Comparison of ENCODE assay signal across 1 cellular context in the genomic region with DNA sequence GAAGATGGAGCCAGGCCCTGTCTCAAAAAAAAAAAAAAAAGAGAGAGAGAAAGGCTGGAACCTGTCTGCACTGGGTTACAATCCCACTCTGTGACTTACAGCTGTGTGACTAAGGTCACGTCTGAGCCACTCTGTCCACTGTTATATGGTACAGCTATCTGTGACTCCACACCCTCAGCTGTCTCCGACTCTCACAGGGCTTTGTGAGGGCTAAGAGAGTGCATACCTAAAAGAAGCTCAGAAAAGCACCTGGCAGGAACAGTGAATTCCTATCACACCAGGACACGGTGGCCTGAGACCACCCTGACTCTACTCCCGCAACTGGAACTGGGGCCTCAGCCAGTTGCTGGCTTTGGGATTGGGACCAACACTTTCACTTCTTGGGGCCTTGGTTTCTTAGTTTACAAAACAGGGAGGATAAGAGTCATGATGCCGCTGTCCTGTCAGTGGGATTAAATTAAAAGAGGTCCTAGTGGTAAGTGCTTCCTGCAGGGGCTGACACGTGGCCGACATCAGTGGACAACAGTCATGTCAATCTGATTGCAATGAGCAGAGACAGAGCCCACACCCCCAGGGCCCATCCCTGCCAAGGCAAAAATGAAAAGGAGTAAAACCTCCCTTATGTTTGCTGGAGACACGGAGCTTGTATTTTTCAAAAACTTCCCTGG.
A peak's percentile ranks its signal among the peaks of the same experiment; 100 is the strongest.
TF ChIP-seq lines count a peak whose summit lies in the region.

No MANE protein-coding gene starts in this region.

TF ChIP-seq in K562, 482 proteins besides CTCF, POLR2A, EP300 and RAD21 (continued from another document and continues in another):
- TF ChIP-seq TOE1 (IDR thresholded peaks at IDR 0.05; ENCODE audit: borderline replicate concordance) (no peak), TOE1 (CRISPR knock-in tag; IDR thresholded peaks at IDR 0.05; ENCODE audit: borderline replicate concordance, low read depth) (no peak), ZNF316 (IDR thresholded peaks at IDR 0.05) (no peak), FOSL1 (tag; conservative IDR thresholded peaks at IDR 0.05) (no peak), RFX5 (IDR thresholded peaks at IDR 0.05; ENCODE audit: low read depth, low read length) (no peak), RBM15 (IDR thresholded peaks at IDR 0.05; ENCODE audit: insufficient read depth, low read length) (no peak), CSDE1 (IDR thresholded peaks at IDR 0.05) (no peak), NR2C2 (CRISPR knock-in tag; IDR thresholded peaks at IDR 0.05) (no peak), NR2C2 (tag; IDR thresholded peaks at IDR 0.05) (peak; percentile 42), ZNF384 (IDR thresholded peaks at IDR 0.05; ENCODE audit: low read depth, low read length) (peak; percentile 13; the same call in 1 of the 2 replicates), SREBF1 (IDR thresholded peaks at IDR 0.05; ENCODE audit: borderline replicate concordance, low read depth, low read length) (no peak), ZNF696 (CRISPR knock-in tag; conservative IDR thresholded peaks at IDR 0.05) (no peak), TCF7 (IDR thresholded peaks at IDR 0.05; ENCODE audit: borderline replicate concordance) (no peak), SMAD4 (CRISPR knock-in tag; conservative IDR thresholded peaks at IDR 0.05) (0 out of 2 replicates have a peak, but pooled peaks have one; percentile 13), MYC (IDR thresholded peaks at IDR 0.05; ENCODE audit: low read depth, low read length) (peak; percentile 26; the same call in 1 of the 2 replicates), MYC (CRISPR knock-in tag; IDR thresholded peaks at IDR 0.05; ENCODE audit: borderline replicate concordance, low read depth) (no peak), ZNF239 (CRISPR knock-in tag; IDR thresholded peaks at IDR 0.05) (no peak), PML (IDR thresholded peaks at IDR 0.05; ENCODE audit: low read length) (no peak), MCM5 (IDR thresholded peaks at IDR 0.05; ENCODE audit: low read depth) (no peak), TBL1XR1 (IDR thresholded peaks at IDR 0.05; ENCODE audit: low read length in 2 of 2) (no peak), L3MBTL2 (IDR thresholded peaks at IDR 0.05) (peak; percentile 74), SMAD3 (CRISPR knock-in tag; conservative IDR thresholded peaks at IDR 0.05) (no peak), PHB (CRISPR knock-in tag; IDR thresholded peaks at IDR 0.05) (no peak), GTF2E2 (tag; IDR thresholded peaks at IDR 0.05) (no peak), PYGO2 (tag; IDR thresholded peaks at IDR 0.05) (no peak), HMGN3 (IDR thresholded peaks at IDR 0.05; ENCODE audit: borderline replicate concordance, extremely low read depth, insufficient read length, low read depth, low read length) (no peak), TCFL5 (CRISPR knock-in tag; conservative IDR thresholded peaks at IDR 0.05) (no peak), KDM5B (IDR thresholded peaks at IDR 0.05; ENCODE audit: insufficient replicate concordance, low read depth, low read length) (no peak), ESRRA (IDR thresholded peaks at IDR 0.05; ENCODE audit: borderline replicate concordance, low read depth) (no peak), PCBP1 (IDR thresholded peaks at IDR 0.05; ENCODE audit: low read depth, low read length, poor library complexity, severe bottlenecking) (no peak), CBFB (CRISPR knock-in tag; IDR thresholded peaks at IDR 0.05) (no peak), PHF8 (IDR thresholded peaks at IDR 0.05; ENCODE audit: borderline replicate concordance, low read length) (no peak), ZFX (CRISPR knock-in tag; IDR thresholded peaks at IDR 0.05) (no peak; the same call in 1 of the 2 replicates)
- TF ChIP-seq, protein P1, sequence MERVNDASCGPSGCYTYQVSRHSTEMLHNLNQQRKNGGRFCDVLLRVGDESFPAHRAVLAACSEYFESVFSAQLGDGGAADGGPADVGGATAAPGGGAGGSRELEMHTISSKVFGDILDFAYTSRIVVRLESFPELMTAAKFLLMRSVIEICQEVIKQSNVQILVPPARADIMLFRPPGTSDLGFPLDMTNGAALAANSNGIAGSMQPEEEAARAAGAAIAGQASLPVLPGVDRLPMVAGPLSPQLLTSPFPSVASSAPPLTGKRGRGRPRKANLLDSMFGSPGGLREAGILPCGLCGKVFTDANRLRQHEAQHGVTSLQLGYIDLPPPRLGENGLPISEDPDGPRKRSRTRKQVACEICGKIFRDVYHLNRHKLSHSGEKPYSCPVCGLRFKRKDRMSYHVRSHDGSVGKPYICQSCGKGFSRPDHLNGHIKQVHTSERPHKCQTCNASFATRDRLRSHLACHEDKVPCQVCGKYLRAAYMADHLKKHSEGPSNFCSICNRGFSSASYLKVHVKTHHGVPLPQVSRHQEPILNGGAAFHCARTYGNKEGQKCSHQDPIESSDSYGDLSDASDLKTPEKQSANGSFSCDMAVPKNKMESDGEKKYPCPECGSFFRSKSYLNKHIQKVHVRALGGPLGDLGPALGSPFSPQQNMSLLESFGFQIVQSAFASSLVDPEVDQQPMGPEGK (CRISPR knock-in tag; IDR thresholded peaks at IDR 0.05; ENCODE audit: borderline replicate concordance): no peak
- TF ChIP-seq, protein P2, sequence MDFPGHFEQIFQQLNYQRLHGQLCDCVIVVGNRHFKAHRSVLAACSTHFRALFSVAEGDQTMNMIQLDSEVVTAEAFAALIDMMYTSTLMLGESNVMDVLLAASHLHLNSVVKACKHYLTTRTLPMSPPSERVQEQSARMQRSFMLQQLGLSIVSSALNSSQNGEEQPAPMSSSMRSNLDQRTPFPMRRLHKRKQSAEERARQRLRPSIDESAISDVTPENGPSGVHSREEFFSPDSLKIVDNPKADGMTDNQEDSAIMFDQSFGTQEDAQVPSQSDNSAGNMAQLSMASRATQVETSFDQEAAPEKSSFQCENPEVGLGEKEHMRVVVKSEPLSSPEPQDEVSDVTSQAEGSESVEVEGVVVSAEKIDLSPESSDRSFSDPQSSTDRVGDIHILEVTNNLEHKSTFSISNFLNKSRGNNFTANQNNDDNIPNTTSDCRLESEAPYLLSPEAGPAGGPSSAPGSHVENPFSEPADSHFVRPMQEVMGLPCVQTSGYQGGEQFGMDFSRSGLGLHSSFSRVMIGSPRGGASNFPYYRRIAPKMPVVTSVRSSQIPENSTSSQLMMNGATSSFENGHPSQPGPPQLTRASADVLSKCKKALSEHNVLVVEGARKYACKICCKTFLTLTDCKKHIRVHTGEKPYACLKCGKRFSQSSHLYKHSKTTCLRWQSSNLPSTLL (IDR thresholded peaks at IDR 0.05): no peak
- TF ChIP-seq, protein P3, sequence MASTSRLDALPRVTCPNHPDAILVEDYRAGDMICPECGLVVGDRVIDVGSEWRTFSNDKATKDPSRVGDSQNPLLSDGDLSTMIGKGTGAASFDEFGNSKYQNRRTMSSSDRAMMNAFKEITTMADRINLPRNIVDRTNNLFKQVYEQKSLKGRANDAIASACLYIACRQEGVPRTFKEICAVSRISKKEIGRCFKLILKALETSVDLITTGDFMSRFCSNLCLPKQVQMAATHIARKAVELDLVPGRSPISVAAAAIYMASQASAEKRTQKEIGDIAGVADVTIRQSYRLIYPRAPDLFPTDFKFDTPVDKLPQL (IDR thresholded peaks at IDR 0.05; ENCODE audit: extremely low read depth, insufficient read length): no peak
- TF ChIP-seq, protein P4, sequence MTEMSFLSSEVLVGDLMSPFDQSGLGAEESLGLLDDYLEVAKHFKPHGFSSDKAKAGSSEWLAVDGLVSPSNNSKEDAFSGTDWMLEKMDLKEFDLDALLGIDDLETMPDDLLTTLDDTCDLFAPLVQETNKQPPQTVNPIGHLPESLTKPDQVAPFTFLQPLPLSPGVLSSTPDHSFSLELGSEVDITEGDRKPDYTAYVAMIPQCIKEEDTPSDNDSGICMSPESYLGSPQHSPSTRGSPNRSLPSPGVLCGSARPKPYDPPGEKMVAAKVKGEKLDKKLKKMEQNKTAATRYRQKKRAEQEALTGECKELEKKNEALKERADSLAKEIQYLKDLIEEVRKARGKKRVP (CRISPR knock-in tag; IDR thresholded peaks at IDR 0.05): no peak
- TF ChIP-seq, protein P5, sequence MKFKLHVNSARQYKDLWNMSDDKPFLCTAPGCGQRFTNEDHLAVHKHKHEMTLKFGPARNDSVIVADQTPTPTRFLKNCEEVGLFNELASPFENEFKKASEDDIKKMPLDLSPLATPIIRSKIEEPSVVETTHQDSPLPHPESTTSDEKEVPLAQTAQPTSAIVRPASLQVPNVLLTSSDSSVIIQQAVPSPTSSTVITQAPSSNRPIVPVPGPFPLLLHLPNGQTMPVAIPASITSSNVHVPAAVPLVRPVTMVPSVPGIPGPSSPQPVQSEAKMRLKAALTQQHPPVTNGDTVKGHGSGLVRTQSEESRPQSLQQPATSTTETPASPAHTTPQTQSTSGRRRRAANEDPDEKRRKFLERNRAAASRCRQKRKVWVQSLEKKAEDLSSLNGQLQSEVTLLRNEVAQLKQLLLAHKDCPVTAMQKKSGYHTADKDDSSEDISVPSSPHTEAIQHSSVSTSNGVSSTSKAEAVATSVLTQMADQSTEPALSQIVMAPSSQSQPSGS (CRISPR knock-in tag; IDR thresholded peaks at IDR 0.05): no peak
- TF ChIP-seq, protein P6, sequence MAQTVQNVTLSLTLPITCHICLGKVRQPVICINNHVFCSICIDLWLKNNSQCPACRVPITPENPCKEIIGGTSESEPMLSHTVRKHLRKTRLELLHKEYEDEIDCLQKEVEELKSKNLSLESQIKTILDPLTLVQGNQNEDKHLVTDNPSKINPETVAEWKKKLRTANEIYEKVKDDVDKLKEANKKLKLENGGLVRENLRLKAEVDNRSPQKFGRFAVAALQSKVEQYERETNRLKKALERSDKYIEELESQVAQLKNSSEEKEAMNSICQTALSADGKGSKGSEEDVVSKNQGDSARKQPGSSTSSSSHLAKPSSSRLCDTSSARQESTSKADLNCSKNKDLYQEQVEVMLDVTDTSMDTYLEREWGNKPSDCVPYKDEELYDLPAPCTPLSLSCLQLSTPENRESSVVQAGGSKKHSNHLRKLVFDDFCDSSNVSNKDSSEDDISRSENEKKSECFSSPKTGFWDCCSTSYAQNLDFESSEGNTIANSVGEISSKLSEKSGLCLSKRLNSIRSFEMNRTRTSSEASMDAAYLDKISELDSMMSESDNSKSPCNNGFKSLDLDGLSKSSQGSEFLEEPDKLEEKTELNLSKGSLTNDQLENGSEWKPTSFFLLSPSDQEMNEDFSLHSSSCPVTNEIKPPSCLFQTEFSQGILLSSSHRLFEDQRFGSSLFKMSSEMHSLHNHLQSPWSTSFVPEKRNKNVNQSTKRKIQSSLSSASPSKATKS (CRISPR knock-in tag; IDR thresholded peaks at IDR 0.05): no peak
- TF ChIP-seq, protein P7, sequence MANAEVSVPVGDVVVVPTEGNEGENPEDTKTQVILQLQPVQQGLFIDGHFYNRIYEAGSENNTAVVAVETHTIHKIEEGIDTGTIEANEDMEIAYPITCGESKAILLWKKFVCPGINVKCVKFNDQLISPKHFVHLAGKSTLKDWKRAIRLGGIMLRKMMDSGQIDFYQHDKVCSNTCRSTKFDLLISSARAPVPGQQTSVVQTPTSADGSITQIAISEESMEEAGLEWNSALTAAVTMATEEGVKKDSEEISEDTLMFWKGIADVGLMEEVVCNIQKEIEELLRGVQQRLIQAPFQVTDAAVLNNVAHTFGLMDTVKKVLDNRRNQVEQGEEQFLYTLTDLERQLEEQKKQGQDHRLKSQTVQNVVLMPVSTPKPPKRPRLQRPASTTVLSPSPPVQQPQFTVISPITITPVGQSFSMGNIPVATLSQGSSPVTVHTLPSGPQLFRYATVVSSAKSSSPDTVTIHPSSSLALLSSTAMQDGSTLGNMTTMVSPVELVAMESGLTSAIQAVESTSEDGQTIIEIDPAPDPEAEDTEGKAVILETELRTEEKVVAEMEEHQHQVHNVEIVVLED (CRISPR knock-in tag; IDR thresholded peaks at IDR 0.05): no peak
- TF ChIP-seq, protein P8, sequence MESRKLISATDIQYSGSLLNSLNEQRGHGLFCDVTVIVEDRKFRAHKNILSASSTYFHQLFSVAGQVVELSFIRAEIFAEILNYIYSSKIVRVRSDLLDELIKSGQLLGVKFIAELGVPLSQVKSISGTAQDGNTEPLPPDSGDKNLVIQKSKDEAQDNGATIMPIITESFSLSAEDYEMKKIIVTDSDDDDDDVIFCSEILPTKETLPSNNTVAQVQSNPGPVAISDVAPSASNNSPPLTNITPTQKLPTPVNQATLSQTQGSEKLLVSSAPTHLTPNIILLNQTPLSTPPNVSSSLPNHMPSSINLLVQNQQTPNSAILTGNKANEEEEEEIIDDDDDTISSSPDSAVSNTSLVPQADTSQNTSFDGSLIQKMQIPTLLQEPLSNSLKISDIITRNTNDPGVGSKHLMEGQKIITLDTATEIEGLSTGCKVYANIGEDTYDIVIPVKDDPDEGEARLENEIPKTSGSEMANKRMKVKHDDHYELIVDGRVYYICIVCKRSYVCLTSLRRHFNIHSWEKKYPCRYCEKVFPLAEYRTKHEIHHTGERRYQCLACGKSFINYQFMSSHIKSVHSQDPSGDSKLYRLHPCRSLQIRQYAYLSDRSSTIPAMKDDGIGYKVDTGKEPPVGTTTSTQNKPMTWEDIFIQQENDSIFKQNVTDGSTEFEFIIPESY (CRISPR knock-in tag; IDR thresholded peaks at IDR 0.05): no peak
- TF ChIP-seq, protein P9, sequence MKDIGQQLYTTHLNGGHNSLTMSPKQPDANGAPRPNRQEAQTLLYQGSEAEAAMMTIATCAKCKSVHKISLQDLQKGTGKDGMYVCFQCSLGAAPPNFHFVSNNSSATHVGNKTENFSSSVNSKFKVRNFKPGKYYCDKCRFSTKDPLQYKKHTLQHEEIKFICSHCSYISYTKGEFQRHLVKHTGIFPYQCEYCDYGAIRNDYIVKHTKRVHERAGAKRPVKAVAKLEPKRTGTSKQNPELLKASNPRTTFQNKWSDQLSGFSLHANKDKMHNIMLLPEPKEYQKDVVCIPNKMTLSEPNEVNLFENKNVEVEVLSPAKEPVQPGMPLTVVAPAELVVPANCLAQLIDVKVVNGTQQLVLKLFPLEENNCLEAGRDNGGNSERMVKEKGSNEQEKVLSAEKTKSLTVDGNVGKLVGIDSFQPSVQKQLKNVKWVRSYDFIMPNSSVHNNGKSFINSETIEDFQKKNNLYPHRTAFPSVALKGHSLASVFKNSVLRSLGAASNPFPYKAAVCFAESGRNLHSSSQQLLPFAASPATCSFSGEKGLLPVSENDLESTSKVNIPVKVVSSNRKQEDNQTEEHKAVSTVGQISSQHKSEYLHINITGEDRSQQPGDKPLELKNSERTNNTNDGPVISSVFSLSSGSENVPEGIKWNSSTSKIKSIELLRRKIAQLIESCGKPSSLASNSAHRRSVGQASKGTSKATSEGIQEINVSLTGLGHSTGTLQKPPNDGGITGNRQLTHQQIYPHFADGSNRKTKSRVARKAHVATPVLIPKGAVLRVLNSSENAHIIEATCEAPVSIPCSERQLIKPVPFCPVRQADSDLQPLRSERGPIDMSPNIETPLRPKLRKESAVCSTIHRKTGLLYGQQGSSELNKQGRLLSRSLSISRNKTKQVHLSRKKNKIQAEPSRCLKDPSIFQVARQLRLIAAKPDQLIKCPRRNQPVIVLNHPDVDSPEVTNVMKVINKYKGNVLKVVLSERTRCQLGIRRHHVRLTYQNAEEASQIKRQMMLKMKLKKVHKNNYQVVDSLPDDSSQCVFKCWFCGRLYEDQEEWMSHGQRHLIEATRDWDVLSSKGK (CRISPR knock-in tag; IDR thresholded peaks at IDR 0.05): no peak
- TF ChIP-seq, protein P10, sequence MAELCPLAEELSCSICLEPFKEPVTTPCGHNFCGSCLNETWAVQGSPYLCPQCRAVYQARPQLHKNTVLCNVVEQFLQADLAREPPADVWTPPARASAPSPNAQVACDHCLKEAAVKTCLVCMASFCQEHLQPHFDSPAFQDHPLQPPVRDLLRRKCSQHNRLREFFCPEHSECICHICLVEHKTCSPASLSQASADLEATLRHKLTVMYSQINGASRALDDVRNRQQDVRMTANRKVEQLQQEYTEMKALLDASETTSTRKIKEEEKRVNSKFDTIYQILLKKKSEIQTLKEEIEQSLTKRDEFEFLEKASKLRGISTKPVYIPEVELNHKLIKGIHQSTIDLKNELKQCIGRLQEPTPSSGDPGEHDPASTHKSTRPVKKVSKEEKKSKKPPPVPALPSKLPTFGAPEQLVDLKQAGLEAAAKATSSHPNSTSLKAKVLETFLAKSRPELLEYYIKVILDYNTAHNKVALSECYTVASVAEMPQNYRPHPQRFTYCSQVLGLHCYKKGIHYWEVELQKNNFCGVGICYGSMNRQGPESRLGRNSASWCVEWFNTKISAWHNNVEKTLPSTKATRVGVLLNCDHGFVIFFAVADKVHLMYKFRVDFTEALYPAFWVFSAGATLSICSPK (IDR thresholded peaks at IDR 0.05; ENCODE audit: borderline replicate concordance): no peak
